29 cellular contexts compared by ENCODE assay signal in the genomic region with DNA sequence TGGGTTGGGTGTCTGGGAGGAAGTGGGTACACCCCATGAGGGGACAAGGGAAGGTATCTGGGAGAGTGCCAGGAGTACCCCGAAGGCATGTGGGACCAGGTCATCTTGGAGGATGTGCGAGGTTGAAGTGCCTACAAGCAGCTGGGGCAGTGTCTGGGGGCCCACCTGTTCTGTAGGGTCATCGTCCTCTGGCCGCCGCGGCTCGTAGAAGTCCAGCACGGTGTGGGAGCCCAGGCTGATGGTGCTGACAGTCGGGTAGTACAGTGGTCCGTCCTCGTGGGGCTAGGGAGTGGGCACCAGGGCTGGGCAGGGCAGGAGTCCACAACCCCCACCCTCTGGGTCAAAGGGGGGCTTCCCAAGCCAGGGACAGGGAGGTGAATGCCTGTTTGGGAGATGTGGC. TPM values are rescaled to one million over a fixed set of nuclear protein-coding genes. Genes with fewer than 3 reads are reported as not detected.
DNase-seq lines count a peak whose midpoint lies in the region; ATAC-seq, FAIRE-seq and TF ChIP-seq lines count a peak whose summit lies in the region.
"Had no signal": no experiment of that assay in that cellular context is flagged by ENCODE, and none has a peak within 500 bp of the region (broad histone marks: within the 10 kb centered on the region; RNA-seq: fewer than 3 reads in every experiment).

No MANE protein-coding gene starts in this region.

- H3K27ac Mint-ChIP-seq in natural killer cell, result peak overlapping the region in 1 of 2 donors; percentile 65
- no peak overlapping the region for H3K27ac Mint-ChIP-seq in natural killer cell treated with Interleukin-12 subunit alpha and Interleukin-12 subunit beta and Interleukin-15 and Interleukin-18, amount 100 ng/mL, for 72 hours
- no peak overlapping the region for H3K27ac Mint-ChIP-seq in activated B cell treated with CpG ODN at 0.5 μM for 24 hours
- peak overlapping the region; percentile 86 for H3K27ac Mint-ChIP-seq in glutamatergic neuron (ENCODE audit: unreplicated experiment)
- no peak overlapping the region for H3K27ac Mint-ChIP-seq in activated CD4-positive, alpha-beta memory T cell treated with anti-CD3 and anti-CD28 coated beads, Interleukin-2, amount 10 ng/mL, durations not matched to agents 7 days and 5 days

- peaks cover 0 to 9% of the 10 kb centered on the region in 2 donors for H3K4me1 ChIP-seq in kidney (ENCODE audit: control insufficient read depth in 1 of 2, insufficient read depth in 1 of 2, low read depth in 1 of 2, low read length in 2 of 2)

- no peaks in the 10 kb centered on the region for H3K9me3 Mint-ChIP-seq in natural killer cell
- H3K9me3 Mint-ChIP-seq in natural killer cell treated with Interleukin-12 subunit alpha and Interleukin-12 subunit beta and Interleukin-15 and Interleukin-18, amount 100 ng/mL, for 72 hours, result no peaks in the 10 kb centered on the region
- no peaks in the 10 kb centered on the region for H3K9me3 Mint-ChIP-seq in activated B cell treated with CpG ODN at 0.5 μM for 24 hours
- peaks cover 2% of the 10 kb centered on the region for H3K9me3 Mint-ChIP-seq in glutamatergic neuron (ENCODE audit: unreplicated experiment)
- no peaks in the 10 kb centered on the region for H3K9me3 Mint-ChIP-seq in activated CD4-positive, alpha-beta memory T cell treated with anti-CD3 and anti-CD28 coated beads, Interleukin-2, amount 10 ng/mL, durations not matched to agents 7 days and 5 days
- H3K9me3 Mint-ChIP-seq: activated naive CD4-positive, alpha-beta T cell treated with anti-CD3 and anti-CD28 coated beads, Interleukin-2, amount 50 U/mL, for 72 hours; activated T-helper 2 cell treated with anti-CD3 and anti-CD28 coated beads, Interferon-gamma antibody, Interleukin-2, Interleukin-4, amounts not matched to agents 10 μg/mL and 5 μg/mL and 100 μg/mL, durations not matched to agents 14 hours and 24 hours and 36 hours; immature natural killer cell; stimulated activated naive CD8-positive, alpha-beta T cell treated with anti-CD3 and anti-CD28 coated beads, Interleukin-15, amount 100 ng/mL, for 72 hours had no signal

- H3K36me3 Mint-ChIP-seq in natural killer cell (no peaks in the 10 kb centered on the region), activated B cell treated with CpG ODN at 0.5 μM for 24 hours (ENCODE audit: low read depth) (peaks cover 8% of the 10 kb centered on the region), glutamatergic neuron (ENCODE audit: unreplicated experiment) (peaks cover under 1% of the 10 kb centered on the region)
- no peaks in the 10 kb centered on the region for H3K36me3 Mint-ChIP-seq in natural killer cell treated with Interleukin-12 subunit alpha and Interleukin-12 subunit beta and Interleukin-15 and Interleukin-18, amount 100 ng/mL, for 72 hours
- peaks cover 8% of the 10 kb centered on the region for H3K36me3 Mint-ChIP-seq in activated CD4-positive, alpha-beta memory T cell treated with anti-CD3 and anti-CD28 coated beads, Interleukin-2, amount 10 ng/mL, durations not matched to agents 7 days and 5 days (ENCODE audit: low read depth)
- H3K36me3 Mint-ChIP-seq: immature natural killer cell had no signal

- intact Hi-C loops in natural killer cell (cut with micrococcal nuclease) (no loop called here), activated B cell treated with CpG ODN at 0.5 μM for 24 hours (cut with micrococcal nuclease) (no loop called here), kidney (cut with DNase I) (no loop called here)

- POLR2A ChIA-PET in activated B cell treated with CpG ODN at 0.5 μM for 24 hours (lab: Charles Lee), result no interaction called here
- POLR2A ChIA-PET in activated CD4-positive, alpha-beta memory T cell treated with anti-CD3 and anti-CD28 coated beads, Interleukin-2, amount 10 ng/mL, durations not matched to agents 7 days and 5 days (lab: Charles Lee), result interaction anchor here (0.9 kb wide), 1 partner anchor 15 kb away, joined by 3 read pairs; no protein-coding TSS in a partner anchor

- H3K36me3 ChIP-seq in kidney (ENCODE audit: control insufficient read depth in 1 of 2, insufficient read depth in 2 of 2, low read length in 2 of 2), result no peaks in the 10 kb centered on the region
- H3K36me3 ChIP-seq: ascending aorta, tibial nerve had no signal

- CTCF ChIA-PET in activated B cell treated with CpG ODN at 0.5 μM for 24 hours (lab: Charles Lee), result no interaction called here
- CTCF ChIA-PET in activated CD4-positive, alpha-beta memory T cell treated with anti-CD3 and anti-CD28 coated beads, Interleukin-2, amount 10 ng/mL, durations not matched to agents 7 days and 5 days (lab: Charles Lee), result no interaction called here

- H3K9ac ChIP-seq in kidney (ENCODE audit: low read length in 2 of 2), result no peak overlapping the region
- H3K9ac ChIP-seq: KMS-11 had no signal

- H3K27ac ChIP-seq in kidney (ENCODE audit: low read depth in 2 of 2, low read length in 2 of 2), result no peak overlapping the region
- H3K27ac ChIP-seq: KMS-11 had no signal

- ATAC-seq in natural killer cell (no peak), activated B cell treated with CpG ODN at 0.5 μM for 24 hours (ENCODE audit: low read depth) (no peak)
- no peak for ATAC-seq in natural killer cell treated with Interleukin-12 subunit alpha and Interleukin-12 subunit beta and Interleukin-15 and Interleukin-18, amount 100 ng/mL, for 72 hours
- ATAC-seq: activated naive CD4-positive, alpha-beta T cell treated with anti-CD3 and anti-CD28 coated beads, Interleukin-2, amount 50 U/mL, for 72 hours; stimulated activated naive CD8-positive, alpha-beta T cell treated with anti-CD3 and anti-CD28 coated beads, Interleukin-15, amount 100 ng/mL, for 72 hours had no signal

- FAIRE-seq in kidney (lab: Jason Lieb, UNC), result no peak
- FAIRE-seq: endometrium, GM18507 had no signal

- H3K9me3 ChIP-seq in kidney (ENCODE audit: control insufficient read depth in 1 of 2, low read length in 2 of 2), result no peaks in the 10 kb centered on the region
- H3K9me3 ChIP-seq: ascending aorta, tibial nerve had no signal

- no peaks in the 10 kb centered on the region for H3K27me3 Mint-ChIP-seq in natural killer cell (ENCODE audit: low read depth in 2 of 2)
- H3K27me3 Mint-ChIP-seq in natural killer cell treated with Interleukin-12 subunit alpha and Interleukin-12 subunit beta and Interleukin-15 and Interleukin-18, amount 100 ng/mL, for 72 hours, result no peaks in the 10 kb centered on the region
- no peaks in the 10 kb centered on the region for H3K27me3 Mint-ChIP-seq in activated B cell treated with CpG ODN at 0.5 μM for 24 hours
- peaks cover 11% of the 10 kb centered on the region for H3K27me3 Mint-ChIP-seq in glutamatergic neuron (ENCODE audit: unreplicated experiment)
- H3K27me3 Mint-ChIP-seq in activated CD4-positive, alpha-beta memory T cell treated with anti-CD3 and anti-CD28 coated beads, Interleukin-2, amount 10 ng/mL, durations not matched to agents 7 days and 5 days, result no peaks in the 10 kb centered on the region
- H3K27me3 Mint-ChIP-seq: stimulated activated naive CD8-positive, alpha-beta T cell treated with anti-CD3 and anti-CD28 coated beads, Interleukin-15, amount 100 ng/mL, for 72 hours had no signal

- TF ChIP-seq CTCF in natural killer cell (IDR thresholded peaks at IDR 0.05) (no peak), activated B cell treated with CpG ODN at 0.5 μM for 24 hours (IDR thresholded peaks at IDR 0.05) (no peak), glutamatergic neuron (IDR thresholded peaks at IDR 0.05; ENCODE audit: partially characterized antibody, unreplicated experiment) (no peak), kidney (IDR thresholded peaks at IDR 0.05; ENCODE audit: borderline replicate concordance, extremely low read depth, insufficient read depth) (no peak)

- DNase-seq in natural killer cell (no peak), activated B cell treated with CpG ODN at 0.5 μM for 24 hours (no peak), glutamatergic neuron (no peak), kidney (no peak), C1 segment of cervical spinal cord (lab: John Stamatoyannopoulos, UW) (no peak), UCSD-AML1 (lab: John Stamatoyannopoulos, UW; ENCODE audit: unreplicated experiment) (no peak)
- DNase-seq in natural killer cell treated with Interleukin-12 subunit alpha and Interleukin-12 subunit beta and Interleukin-15 and Interleukin-18, amount 100 ng/mL, for 72 hours (ENCODE audit: low spot score), result no peak
- DNase-seq in activated CD4-positive, alpha-beta memory T cell treated with anti-CD3 and anti-CD28 coated beads, Interleukin-2, amount 10 ng/mL, durations not matched to agents 7 days and 5 days, result no peak
- DNase-seq: ACHN; activated CD4-positive, alpha-beta T cell treated with anti-CD3 and anti-CD28 coated beads, Interleukin-2, amount 50 U/mL, for 4 hours; central memory CD4-positive, alpha-beta T cell; DND-41; hypothalamus; immature natural killer cell; mesenchymal stem cell; NCI-H146; NCI-H2107; NCI-H446; NCI-H82; stimulated activated naive CD8-positive, alpha-beta T cell treated with anti-CD3 and anti-CD28 coated beads, Interleukin-15, amount 100 ng/mL, for 72 hours had no signal

- H3K4me3 Mint-ChIP-seq in natural killer cell (peak overlapping the region; percentile 71), activated B cell treated with CpG ODN at 0.5 μM for 24 hours (peak overlapping the region; percentile 1), glutamatergic neuron (ENCODE audit: unreplicated experiment) (peak overlapping the region; percentile 76)
- H3K4me3 Mint-ChIP-seq in natural killer cell treated with Interleukin-12 subunit alpha and Interleukin-12 subunit beta and Interleukin-15 and Interleukin-18, amount 100 ng/mL, for 72 hours, result no peak overlapping the region
- no peak overlapping the region for H3K4me3 Mint-ChIP-seq in activated CD4-positive, alpha-beta memory T cell treated with anti-CD3 and anti-CD28 coated beads, Interleukin-2, amount 10 ng/mL, durations not matched to agents 7 days and 5 days

- peaks cover 34 to 47% of the 10 kb centered on the region in 2 donors for H3K4me1 Mint-ChIP-seq in natural killer cell
- H3K4me1 Mint-ChIP-seq in natural killer cell treated with Interleukin-12 subunit alpha and Interleukin-12 subunit beta and Interleukin-15 and Interleukin-18, amount 100 ng/mL, for 72 hours (ENCODE audit: low read depth in 2 of 2), result peaks cover 38 to 39% of the 10 kb centered on the region in 2 donors
- H3K4me1 Mint-ChIP-seq in activated B cell treated with CpG ODN at 0.5 μM for 24 hours, result peaks cover 34% of the 10 kb centered on the region
- H3K4me1 Mint-ChIP-seq in glutamatergic neuron (ENCODE audit: low read depth, unreplicated experiment), result peaks cover 15% of the 10 kb centered on the region
- H3K4me1 Mint-ChIP-seq in activated CD4-positive, alpha-beta memory T cell treated with anti-CD3 and anti-CD28 coated beads, Interleukin-2, amount 10 ng/mL, durations not matched to agents 7 days and 5 days, result peaks cover 41% of the 10 kb centered on the region

- no peak overlapping the region for H3K4me3 ChIP-seq in kidney (ENCODE audit: low read length in 2 of 2)

RNA-seq across cellular contexts. Expression of gene SYNE4, which starts 1.8 kb away (rescaled TPM):
- total RNA-seq in natural killer cell (1 to 10 TPM in 2 of 3 donors, under 1 TPM in 1; 0.41 to 2.6 (median 1.5) TPM), activated B cell treated with CpG ODN at 0.5 μM for 24 hours (2.1 and 3.7 TPM in 2 replicates), glutamatergic neuron (ENCODE audit: unreplicated experiment) (2.0 TPM), kidney (7.0 TPM)
- 1 to 10 TPM; 3.0 to 4.5 TPM for total RNA-seq in natural killer cell treated with Interleukin-12 subunit alpha and Interleukin-12 subunit beta and Interleukin-15 and Interleukin-18, amount 100 ng/mL, for 72 hours
- 15.7 TPM for polyA plus RNA-seq in kidney (ENCODE audit: insufficient read depth, low read depth, low replicate concordance)
- 1 to 10 TPM; 1.6 to 2.5 TPM for total RNA-seq in activated CD4-positive, alpha-beta memory T cell treated with anti-CD3 and anti-CD28 coated beads, Interleukin-2, amount 10 ng/mL, durations not matched to agents 7 days and 5 days
- total RNA-seq: ascending aorta, RPMI7951, SK-MEL-5 had no signal
- polyA plus RNA-seq: immature natural killer cell had no signal

RNA-seq across cellular contexts. Expression of gene ALKBH6, which starts 3.6 kb away (rescaled TPM):
- total RNA-seq in natural killer cell (10 to 100 TPM; 39.0 to 57.3 (median 48.1) TPM), activated B cell treated with CpG ODN at 0.5 μM for 24 hours (32.7 and 39.7 TPM in 2 replicates), glutamatergic neuron (ENCODE audit: unreplicated experiment) (29.5 TPM), kidney (21.5 TPM)
- 10 to 100 TPM; 64.5 to 68.1 TPM for total RNA-seq in natural killer cell treated with Interleukin-12 subunit alpha and Interleukin-12 subunit beta and Interleukin-15 and Interleukin-18, amount 100 ng/mL, for 72 hours
- 21.7 TPM for polyA plus RNA-seq in kidney (ENCODE audit: insufficient read depth, low read depth, low replicate concordance)
- total RNA-seq in activated CD4-positive, alpha-beta memory T cell treated with anti-CD3 and anti-CD28 coated beads, Interleukin-2, amount 10 ng/mL, durations not matched to agents 7 days and 5 days, result 10 to 100 TPM; 44.7 to 45.4 TPM

RNA-seq across cellular contexts. Expression of gene SDHAF1, which starts 15.4 kb away (rescaled TPM):
- total RNA-seq in natural killer cell (10 to 100 TPM in 2 of 3 donors, 1 to 10 TPM in 1; 9.2 to 12.1 (median 10.5) TPM), activated B cell treated with CpG ODN at 0.5 μM for 24 hours (20.3 and 21.9 TPM in 2 replicates), glutamatergic neuron (ENCODE audit: unreplicated experiment) (17.7 TPM), kidney (15.0 TPM)
- 10 to 100 TPM; 17.6 to 21.4 TPM for total RNA-seq in natural killer cell treated with Interleukin-12 subunit alpha and Interleukin-12 subunit beta and Interleukin-15 and Interleukin-18, amount 100 ng/mL, for 72 hours
- 34.3 TPM for polyA plus RNA-seq in kidney (ENCODE audit: insufficient read depth, low read depth, low replicate concordance)
- total RNA-seq in activated CD4-positive, alpha-beta memory T cell treated with anti-CD3 and anti-CD28 coated beads, Interleukin-2, amount 10 ng/mL, durations not matched to agents 7 days and 5 days, result 10 to 100 TPM; 17.3 to 18.3 TPM

RNA-seq across cellular contexts. Expression of gene CLIP3, which starts 22.3 kb away (rescaled TPM):
- total RNA-seq in natural killer cell (1 to 10 TPM in 2 of 3 donors, under 1 TPM in 1; 0.33 to 2.1 (median 1.3) TPM), activated B cell treated with CpG ODN at 0.5 μM for 24 hours (0.20 and 0.62 TPM in 2 replicates), glutamatergic neuron (ENCODE audit: unreplicated experiment) (146 TPM), kidney (10.3 TPM)
- under 1 TPM; 0.76 to 0.78 TPM for total RNA-seq in natural killer cell treated with Interleukin-12 subunit alpha and Interleukin-12 subunit beta and Interleukin-15 and Interleukin-18, amount 100 ng/mL, for 72 hours
- polyA plus RNA-seq in kidney (ENCODE audit: insufficient read depth, low read depth, low replicate concordance), result 12.3 TPM
- total RNA-seq in activated CD4-positive, alpha-beta memory T cell treated with anti-CD3 and anti-CD28 coated beads, Interleukin-2, amount 10 ng/mL, durations not matched to agents 7 days and 5 days, result 1 to 10 TPM; 1.7 to 2.2 TPM

RNA-seq across cellular contexts. Expression of gene THAP8, which starts 43.7 kb away (rescaled TPM):
- total RNA-seq in natural killer cell (1 to 10 TPM; 1.8 to 3.2 (median 2.8) TPM), activated B cell treated with CpG ODN at 0.5 μM for 24 hours (2.3 and 2.4 TPM in 2 replicates), glutamatergic neuron (ENCODE audit: unreplicated experiment) (10.1 TPM), kidney (3.7 TPM)
- total RNA-seq in natural killer cell treated with Interleukin-12 subunit alpha and Interleukin-12 subunit beta and Interleukin-15 and Interleukin-18, amount 100 ng/mL, for 72 hours, result 1 to 10 TPM in 1 of 2 donors, under 1 TPM in 1; 0.47 to 1.7 TPM
- polyA plus RNA-seq in kidney (ENCODE audit: insufficient read depth, low read depth, low replicate concordance), result 10.3 TPM
- total RNA-seq in activated CD4-positive, alpha-beta memory T cell treated with anti-CD3 and anti-CD28 coated beads, Interleukin-2, amount 10 ng/mL, durations not matched to agents 7 days and 5 days, result 1 to 10 TPM; 5.7 TPM
- total RNA-seq: ascending aorta had no signal

Comparison
In these comparisons a context has a peak if more than half of its experiments do, and no peak if none do; other contexts are left out.
1. H3K4me3 Mint-ChIP-seq: peak in natural killer cell (single experiment), activated B cell treated with CpG ODN at 0.5 μM for 24 hours (single experiment) and glutamatergic neuron (single experiment); none in natural killer cell treated with Interleukin-12 subunit alpha and Interleukin-12 subunit beta and Interleukin-15 and Interleukin-18, amount 100 ng/mL, for 72 hours (single experiment) and activated CD4-positive, alpha-beta memory T cell treated with anti-CD3 and anti-CD28 coated beads, Interleukin-2, amount 10 ng/mL, durations not matched to agents 7 days and 5 days (single experiment).